1 cellular context compared by ENCODE assay signal in the genomic region with DNA sequence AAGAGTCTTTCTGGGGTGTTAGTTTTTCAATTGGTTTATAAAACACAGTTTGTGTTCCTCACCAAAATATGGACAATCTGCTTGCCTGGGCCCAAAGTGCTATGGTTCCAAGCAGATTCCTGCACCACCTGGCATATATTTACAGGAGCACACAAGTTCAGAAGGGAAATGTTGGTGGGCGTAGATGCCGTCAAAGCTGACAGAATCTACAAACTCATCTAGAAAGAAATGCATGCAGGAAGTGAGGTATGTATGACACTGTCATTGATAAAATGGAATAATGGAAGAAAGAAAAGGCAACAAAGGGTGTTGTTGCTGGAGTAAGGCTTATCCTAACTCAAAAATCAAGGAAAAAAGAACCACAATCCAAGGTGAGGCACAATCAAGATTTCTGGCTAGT.
TF ChIP-seq lines count a peak whose summit lies in the region.

No MANE protein-coding gene starts in this region.

TF ChIP-seq in SK-N-SH, 30 proteins besides CTCF, POLR2A, EP300 and RAD21 (continued from another document):
- TF ChIP-seq, protein P1, sequence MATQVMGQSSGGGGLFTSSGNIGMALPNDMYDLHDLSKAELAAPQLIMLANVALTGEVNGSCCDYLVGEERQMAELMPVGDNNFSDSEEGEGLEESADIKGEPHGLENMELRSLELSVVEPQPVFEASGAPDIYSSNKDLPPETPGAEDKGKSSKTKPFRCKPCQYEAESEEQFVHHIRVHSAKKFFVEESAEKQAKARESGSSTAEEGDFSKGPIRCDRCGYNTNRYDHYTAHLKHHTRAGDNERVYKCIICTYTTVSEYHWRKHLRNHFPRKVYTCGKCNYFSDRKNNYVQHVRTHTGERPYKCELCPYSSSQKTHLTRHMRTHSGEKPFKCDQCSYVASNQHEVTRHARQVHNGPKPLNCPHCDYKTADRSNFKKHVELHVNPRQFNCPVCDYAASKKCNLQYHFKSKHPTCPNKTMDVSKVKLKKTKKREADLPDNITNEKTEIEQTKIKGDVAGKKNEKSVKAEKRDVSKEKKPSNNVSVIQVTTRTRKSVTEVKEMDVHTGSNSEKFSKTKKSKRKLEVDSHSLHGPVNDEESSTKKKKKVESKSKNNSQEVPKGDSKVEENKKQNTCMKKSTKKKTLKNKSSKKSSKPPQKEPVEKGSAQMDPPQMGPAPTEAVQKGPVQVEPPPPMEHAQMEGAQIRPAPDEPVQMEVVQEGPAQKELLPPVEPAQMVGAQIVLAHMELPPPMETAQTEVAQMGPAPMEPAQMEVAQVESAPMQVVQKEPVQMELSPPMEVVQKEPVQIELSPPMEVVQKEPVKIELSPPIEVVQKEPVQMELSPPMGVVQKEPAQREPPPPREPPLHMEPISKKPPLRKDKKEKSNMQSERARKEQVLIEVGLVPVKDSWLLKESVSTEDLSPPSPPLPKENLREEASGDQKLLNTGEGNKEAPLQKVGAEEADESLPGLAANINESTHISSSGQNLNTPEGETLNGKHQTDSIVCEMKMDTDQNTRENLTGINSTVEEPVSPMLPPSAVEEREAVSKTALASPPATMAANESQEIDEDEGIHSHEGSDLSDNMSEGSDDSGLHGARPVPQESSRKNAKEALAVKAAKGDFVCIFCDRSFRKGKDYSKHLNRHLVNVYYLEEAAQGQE (IDR thresholded peaks at IDR 0.05; ENCODE audit: low read depth, low read length), result no peak
- TF ChIP-seq GABPA (IDR thresholded peaks at IDR 0.05; ENCODE audit: low read depth) (no peak), POLR2AphosphoS5 (IDR thresholded peaks at IDR 0.05; ENCODE audit: low read depth, low read length) (no peak), ELF1 (IDR thresholded peaks at IDR 0.05) (no peak), TCF12 (IDR thresholded peaks at IDR 0.05) (no peak)
